In genomic region chr11:95593101-95593500, GRCh38 we compare ENCODE assay signal across 16 cellular contexts.
DNase-seq lines count a peak whose midpoint lies in the region; ATAC-seq and TF ChIP-seq lines count a peak whose summit lies in the region.
"Had no signal": no experiment of that assay in that cellular context is flagged by ENCODE, and none has a peak within 500 bp of the region (broad histone marks: within the 10 kb centered on the region; RNA-seq: fewer than 3 reads in every experiment).

No MANE protein-coding gene starts in this region.

- intact Hi-C loops in dorsolateral prefrontal cortex (cut with DNase I): no loop called here
- intact Hi-C loops in posterior cingulate gyrus (cut with DNase I): no loop called here

- in situ Hi-C loops in G401 (cut with HindIII; ENCODE audit: low sequenced_read_pairs): no loop called here

- DNase-seq in G401 (ENCODE audit: low spot score) (peak; percentile 15), NCI-H446 (lab: John Stamatoyannopoulos, UW) (peak; percentile 48 to 73), dorsolateral prefrontal cortex (peak; percentile 8 to 73 (median 54)), posterior cingulate gyrus (peak in 8 of 10 donors; percentile 28 to 93 (median 61)), NCI-H128 (lab: John Stamatoyannopoulos, UW; ENCODE audit: unreplicated experiment) (no peak), A172 (ENCODE audit: low spot score) (no peak), NCI-H1436 (lab: John Stamatoyannopoulos, UW) (no peak)
- DNase-seq: activated effector memory CD4-positive, alpha-beta T cell treated with anti-CD3 and anti-CD28 coated beads, Interleukin-2, amount 50 U/mL, for 16 hours; adrenal gland; NCI-H187 treated with DMSO at 0.1 percent for 48 hours; small intestine; stimulated activated CD4-positive, alpha-beta T cell treated with anti-CD3 and anti-CD28 coated beads, Interleukin-4, amount 100 ng/mL, for 4 hours had no signal

- no peaks in the 10 kb centered on the region for H3K27me3 ChIP-seq in dorsolateral prefrontal cortex
- H3K27me3 ChIP-seq: adrenal gland, gastroesophageal sphincter had no signal

- no peak for TF ChIP-seq CTCF in dorsolateral prefrontal cortex (IDR thresholded peaks at IDR 0.05 in 54 of 56, conservative IDR thresholded peaks at IDR 0.05 in 2 of 56; ENCODE audit: low read depth in 1 of 56, partially characterized antibody in 56 of 56)

- ATAC-seq in HG02571 (IDR thresholded peaks at IDR 0.05; ENCODE audit: unreplicated experiment): no peak
- ATAC-seq: gastroesophageal sphincter, Panc1, SK-N-SH treated with all-trans-retinoic acid at 6 μM for 48 hours had no signal

- H3K27ac ChIP-seq in dorsolateral prefrontal cortex: peak overlapping the region in 38 of 59 donors; percentile 15 to 74 (median 56)
- H3K27ac ChIP-seq: adrenal gland, gastroesophageal sphincter had no signal

- H3K4me3 ChIP-seq in dorsolateral prefrontal cortex: no peak overlapping the region
- H3K4me3 ChIP-seq: adrenal gland, gastroesophageal sphincter had no signal

Comparison
In these comparisons a context has a peak if more than half of its experiments do, and no peak if none do; other contexts are left out.
1. DNase-seq: peak in G401 (single experiment), NCI-H446 (2 of 2), dorsolateral prefrontal cortex (10 of 10) and posterior cingulate gyrus (8 of 10); none in NCI-H128 (single experiment), A172 (single experiment) and NCI-H1436 (single experiment).